In genomic region chr10:81655986-81656385, GRCh38 we compare ENCODE assay signal across 17 cellular contexts.
DNase-seq lines count a peak whose midpoint lies in the region; ATAC-seq and TF ChIP-seq lines count a peak whose summit lies in the region.
"Had no signal": no experiment of that assay in that cellular context is flagged by ENCODE, and none has a peak within 500 bp of the region (broad histone marks: within the 10 kb centered on the region; RNA-seq: fewer than 3 reads in every experiment).

No MANE protein-coding gene starts in this region.

- H3K79me1 ChIP-seq in H9 (ENCODE audit: insufficient read depth, low read depth, low read length, poor library complexity, severe bottlenecking): no peaks in the 10 kb centered on the region

- H3K27me3 Mint-ChIP-seq in endodermal cell (ENCODE audit: insufficient read depth): no peaks in the 10 kb centered on the region
- no peaks in the 10 kb centered on the region for H3K27me3 Mint-ChIP-seq in H9 (ENCODE audit: low read depth)
- H3K27me3 Mint-ChIP-seq: B cell; CD4-positive, alpha-beta T cell had no signal

- H3K4me1 ChIP-seq in endodermal cell (ENCODE audit: control insufficient read depth, insufficient read depth, low read length): no peaks in the 10 kb centered on the region
- no peaks in the 10 kb centered on the region for H3K4me1 ChIP-seq in upper lobe of left lung
- no peaks in the 10 kb centered on the region for H3K4me1 ChIP-seq in aorta (ENCODE audit: control insufficient read depth in 1 of 2, insufficient read depth in 2 of 2, low read length in 2 of 2)
- H3K4me1 ChIP-seq in H9 (ENCODE audit: insufficient read depth, low read length): no peaks in the 10 kb centered on the region
- H3K4me1 ChIP-seq: A549; BLaER1 treated with 17β-estradiol and CSF1 and Interleukin-3, amounts not matched to agents 10 nM and 100 nM; Caco-2 had no signal

- DNase-seq in endodermal cell (no peak), upper lobe of left lung (no peak), aorta (no peak), H9 (no peak)
- DNase-seq: AML-193; Caco-2; Calu3; CD4-positive, alpha-beta T cell; CD8-positive, alpha-beta T cell; DMS79 treated with DMSO at 0.1 percent for 48 hours; GF-D8 had no signal

- H4K8ac ChIP-seq in H9 (replicated peaks; ENCODE audit: insufficient read length, low read depth, low read length): no peak overlapping the region

- H4K91ac ChIP-seq in H9 (ENCODE audit: insufficient read length, low read depth, low read length): no peak overlapping the region

- TF ChIP-seq EP300 in upper lobe of left lung (IDR thresholded peaks at IDR 0.05): no peak

- TF ChIP-seq CTCF in endodermal cell (conservative IDR thresholded peaks at IDR 0.05): no peak
- no peak for TF ChIP-seq CTCF in upper lobe of left lung (IDR thresholded peaks at IDR 0.05)
- TF ChIP-seq CTCF in H9 (conservative IDR thresholded peaks at IDR 0.05): no peak

- H3K4me3 Mint-ChIP-seq in endodermal cell (no peak overlapping the region), H9 (no peak overlapping the region)
- H3K4me3 Mint-ChIP-seq: B cell; CD4-positive, alpha-beta T cell; CD8-positive, alpha-beta T cell had no signal

- H2BK20ac ChIP-seq in H9 (ENCODE audit: low read depth, low read length, poor library complexity, severe bottlenecking): no peak overlapping the region

- no peak overlapping the region for H2BK5ac ChIP-seq in H9 (ENCODE audit: insufficient read length, low read length)

- no peaks in the 10 kb centered on the region for H3K79me2 ChIP-seq in H9 (ENCODE audit: insufficient read depth, low read length)

- no peak overlapping the region for H3K18ac ChIP-seq in H9 (ENCODE audit: insufficient read length, low read depth, low read length)

- H3K36me3 Mint-ChIP-seq in endodermal cell (ENCODE audit: low read depth): no peaks in the 10 kb centered on the region
- H3K36me3 Mint-ChIP-seq in H9 (ENCODE audit: insufficient read depth in 1 of 3, low read depth in 3 of 3): peaks cover 0 to 13% (median 0%) of the 10 kb centered on the region in 3 experiments; a peak in 3 of 7 replicates
- H3K36me3 Mint-ChIP-seq: CD8-positive, alpha-beta T cell had no signal

- no peak overlapping the region for H3K27ac ChIP-seq in endodermal cell (ENCODE audit: low read depth, low read length)
- no peak overlapping the region for H3K27ac ChIP-seq in upper lobe of left lung
- H3K27ac ChIP-seq in aorta (ENCODE audit: low read depth in 1 of 2, low read length in 2 of 2): no peak overlapping the region
- no peak overlapping the region for H3K27ac ChIP-seq in H9 (ENCODE audit: insufficient read length, low read depth, low read length)
- H3K27ac ChIP-seq: 22Rv1; A549; BLaER1 treated with 17β-estradiol and CSF1 and Interleukin-3, amounts not matched to agents 10 nM and 100 nM; C4-2B had no signal

- no peak overlapping the region for H3K4ac ChIP-seq in H9 (ENCODE audit: low read depth, low read length)

- H4K20me1 ChIP-seq in H9 (ENCODE audit: control insufficient read depth, insufficient read depth, insufficient read length): no peaks in the 10 kb centered on the region
- H4K20me1 ChIP-seq: BLaER1 treated with 17β-estradiol and CSF1 and Interleukin-3, amounts not matched to agents 10 nM and 100 nM had no signal

- H3K36me3 ChIP-seq in endodermal cell (ENCODE audit: control insufficient read depth, insufficient read depth, low read length) (no peaks in the 10 kb centered on the region), upper lobe of left lung (no peaks in the 10 kb centered on the region), aorta (ENCODE audit: control insufficient read depth in 1 of 2, insufficient read depth in 2 of 2, low read length in 1 of 2) (no peaks in the 10 kb centered on the region)
- H3K36me3 ChIP-seq: BLaER1 treated with 17β-estradiol and CSF1 and Interleukin-3, amounts not matched to agents 10 nM and 100 nM had no signal

- H3K23ac ChIP-seq in H9 (ENCODE audit: insufficient read length, low read depth, low read length): no peak overlapping the region

- no peak overlapping the region for H3K4me2 ChIP-seq in H9 (ENCODE audit: insufficient read depth, insufficient read length, low read length)
- H3K4me2 ChIP-seq: A549; BLaER1 treated with 17β-estradiol and CSF1 and Interleukin-3, amounts not matched to agents 10 nM and 100 nM had no signal

- H2AFZ ChIP-seq in H9 (ENCODE audit: low read length): no peak overlapping the region

- H3K27me3 ChIP-seq in endodermal cell (ENCODE audit: control insufficient read depth, insufficient read depth, low read length, poor library complexity, severe bottlenecking) (no peaks in the 10 kb centered on the region), upper lobe of left lung (no peaks in the 10 kb centered on the region), aorta (ENCODE audit: control insufficient read depth in 1 of 2, insufficient read depth in 2 of 2, low read length in 1 of 2) (no peaks in the 10 kb centered on the region), H9 (ENCODE audit: insufficient read depth, low read length) (no peaks in the 10 kb centered on the region)
- H3K27me3 ChIP-seq: BLaER1 treated with 17β-estradiol and CSF1 and Interleukin-3, amounts not matched to agents 10 nM and 100 nM had no signal

- H3K4me1 Mint-ChIP-seq in endodermal cell: no peaks in the 10 kb centered on the region
- no peaks in the 10 kb centered on the region for H3K4me1 Mint-ChIP-seq in H9
- H3K4me1 Mint-ChIP-seq: B cell had no signal

- peaks cover 14% of the 10 kb centered on the region for H3K9me3 Mint-ChIP-seq in endodermal cell
- peaks cover 10 to 14% of the 10 kb centered on the region in 2 experiments; a peak in 4 of 5 replicates for H3K9me3 Mint-ChIP-seq in H9

- TF ChIP-seq POLR2A in upper lobe of left lung (IDR thresholded peaks at IDR 0.05): no peak

- no peak overlapping the region for H2BK12ac ChIP-seq in H9 (ENCODE audit: insufficient read length, low read depth, low read length)

- no peak overlapping the region for H3K56ac ChIP-seq in H9 (ENCODE audit: insufficient read length, low read depth, low read length)

- intact Hi-C loops in aorta (cut with DNase I): no loop called here

- H3K9me3 ChIP-seq in endodermal cell (ENCODE audit: control insufficient read depth, low read length): no peaks in the 10 kb centered on the region
- H3K9me3 ChIP-seq in upper lobe of left lung: peaks cover 0 to 13% (median 3%) of the 10 kb centered on the region in 4 donors
- no peaks in the 10 kb centered on the region for H3K9me3 ChIP-seq in aorta (ENCODE audit: control insufficient read depth, low read length)
- H3K9me3 ChIP-seq in H9 (ENCODE audit: control insufficient read depth, low read depth, low read length): no peaks in the 10 kb centered on the region
- H3K9me3 ChIP-seq: A549, Caco-2 had no signal

- H2BK15ac ChIP-seq in H9 (ENCODE audit: low read depth, low read length): no peak overlapping the region

- 86 to 97% methylated on average over 4 of the region's 4 CpGs for WGBS in endodermal cell (ENCODE audit: insufficient coverage in 1 of 2, insufficient read length in 1 of 2), 2 experiments
- 72% methylated on average over 4 of the region's 4 CpGs; no CpG with 5 or more reads in 1 of the 2 donors for WGBS in upper lobe of left lung, 2 donors
- 73 to 83% methylated on average over 4 of the region's 4 CpGs for WGBS in aorta, 2 donors
- no CpG with 5 or more reads among the region's 4 CpGs for WGBS in H9 (ENCODE audit: extremely low coverage, insufficient read length, low lambda C conversion rate)

- H3K4me3 ChIP-seq in endodermal cell (ENCODE audit: low read length): no peak overlapping the region
- H3K4me3 ChIP-seq in upper lobe of left lung: no peak overlapping the region
- no peak overlapping the region for H3K4me3 ChIP-seq in aorta (ENCODE audit: low read length in 2 of 2)
- H3K4me3 ChIP-seq: A549; BLaER1 treated with 17β-estradiol and CSF1 and Interleukin-3, amounts not matched to agents 10 nM and 100 nM had no signal

- no peak overlapping the region for H3T11ph ChIP-seq in H9 (ENCODE audit: low read length)

- H4K5ac ChIP-seq in H9 (ENCODE audit: insufficient read length, low read depth, low read length): no peak overlapping the region

- H3K9ac ChIP-seq in endodermal cell (ENCODE audit: extremely low read depth, low read length, poor library complexity, severe bottlenecking) (no peak overlapping the region), H9 (ENCODE audit: extremely low read depth, insufficient read length, low read length) (no peak overlapping the region)
- H3K9ac ChIP-seq: BLaER1 treated with 17β-estradiol and CSF1 and Interleukin-3, amounts not matched to agents 10 nM and 100 nM had no signal

- H3K14ac ChIP-seq in H9 (ENCODE audit: insufficient read depth, low read length): no peak overlapping the region

- no peak overlapping the region for H2BK120ac ChIP-seq in H9 (ENCODE audit: low read depth, low read length, poor library complexity, severe bottlenecking)

- no peak overlapping the region for H2AK5ac ChIP-seq in H9 (ENCODE audit: insufficient read length, low read length)

- peak; percentile 24 to 59 for ATAC-seq in upper lobe of left lung (ENCODE audit: low FRiP score in 2 of 2)
- ATAC-seq in aorta (ENCODE audit: low FRiP score): peak; percentile 36
- no peak for ATAC-seq in HG02588 (IDR thresholded peaks at IDR 0.05; ENCODE audit: unreplicated experiment)
- ATAC-seq: A549; CD8-positive, alpha-beta T cell had no signal

- H3K27ac Mint-ChIP-seq in endodermal cell (peak overlapping the region; percentile 26), H9 (no peak overlapping the region)
- H3K27ac Mint-ChIP-seq: B cell; CD4-positive, alpha-beta T cell; CD8-positive, alpha-beta T cell had no signal

- H3K23me2 ChIP-seq in H9 (ENCODE audit: insufficient read length, low read depth, low read length, poor library complexity, severe bottlenecking): no peaks in the 10 kb centered on the region
